Comparison of ENCODE assay signal across 8 cellular contexts in genomic region chr19:1590641-1591397, GRCh38. TPM values are rescaled to one million over a fixed set of nuclear protein-coding genes. Genes with fewer than 3 reads are reported as not detected.
DNase-seq lines count a peak whose midpoint lies in the region; ATAC-seq and TF ChIP-seq lines count a peak whose summit lies in the region.

No MANE protein-coding gene starts in this region.

- peak in 4 of 9 donors; percentile 12 to 21 (median 18) for TF ChIP-seq CTCF in heart right ventricle (IDR thresholded peaks at IDR 0.05)
- TF ChIP-seq CTCF in MCF 10A (IDR thresholded peaks at IDR 0.05; ENCODE audit: unreplicated experiment), result peak; percentile 16
- no peak for TF ChIP-seq CTCF in lower leg skin (IDR thresholded peaks at IDR 0.05)

- H3K27me3 ChIP-seq in heart right ventricle, result no peaks in the 10 kb centered on the region
- no peaks in the 10 kb centered on the region for H3K27me3 ChIP-seq in NT2/D1 (ENCODE audit: insufficient read depth, insufficient read length)

- peak overlapping the region; percentile 94 for H3K27ac Mint-ChIP-seq in MCF 10A (ENCODE audit: low read depth, unreplicated experiment)

- BruUV-seq in MCF 10A (replicated peaks; lab: Mats Ljungman, UMichigan), result no TSS peak

- H3K4me3 Mint-ChIP-seq in MCF 10A (ENCODE audit: unreplicated experiment), result peak overlapping the region; percentile 83

- H3K4me1 Mint-ChIP-seq in MCF 10A (ENCODE audit: insufficient read depth, unreplicated experiment), result peaks cover 19% of the 10 kb centered on the region

- peaks cover 0 to 25% (median 5%) of the 10 kb centered on the region in 9 donors for H3K36me3 ChIP-seq in heart right ventricle
- peaks cover 48% of the 10 kb centered on the region for H3K36me3 ChIP-seq in NT2/D1 (ENCODE audit: insufficient read depth, insufficient read length, low read length)
- H3K36me3 ChIP-seq in mesodermal cell (ENCODE audit: control insufficient read depth, insufficient read depth, low read length), result peaks cover 23% of the 10 kb centered on the region

- no peaks in the 10 kb centered on the region for H3K9me3 Mint-ChIP-seq in MCF 10A (ENCODE audit: unreplicated experiment)

- ATAC-seq in heart right ventricle, result no peak
- no peak for ATAC-seq in Right ventricle myocardium inferior

- peak overlapping the region in 6 of 10 donors; percentile 85 to 99 (median 96) for H3K27ac ChIP-seq in heart right ventricle
- H3K27ac ChIP-seq in mesodermal cell (ENCODE audit: low read depth, low read length, severe bottlenecking), result peak overlapping the region; percentile 99

- H3K36me3 Mint-ChIP-seq in MCF 10A (ENCODE audit: insufficient read depth, unreplicated experiment), result peaks cover 29% of the 10 kb centered on the region

- H3K9me3 ChIP-seq in heart right ventricle (no peaks in the 10 kb centered on the region), NT2/D1 (ENCODE audit: insufficient read depth, low read length) (no peaks in the 10 kb centered on the region), mesodermal cell (ENCODE audit: control insufficient read depth, low read length) (no peaks in the 10 kb centered on the region)

- no peak for TF ChIP-seq POLR2A in lower leg skin (IDR thresholded peaks at IDR 0.05)

- DNase-seq in heart right ventricle (no peak), Right ventricle myocardium inferior (ENCODE audit: missing footprints) (no peak), NT2/D1 (ENCODE audit: low read depth, low spot score) (no peak), MCF 10A (ENCODE audit: unreplicated experiment) (peak; percentile 45), SHP77 (lab: John Stamatoyannopoulos, UW) (no peak), hepatic stellate cell (ENCODE audit: low spot score) (no peak), lower leg skin (ENCODE audit: low spot score in 2 of 2) (no peak)

- H3K4me3 ChIP-seq in heart right ventricle (peak overlapping the region in 9 of 10 donors; percentile 66 to 90 (median 76)), NT2/D1 (ENCODE audit: insufficient read length, low read depth) (peak overlapping the region; percentile 98), mesodermal cell (ENCODE audit: extremely low read depth, insufficient read depth, low read length, poor library complexity, severe bottlenecking) (peak overlapping the region; percentile 78), lower leg skin (ENCODE audit: low read depth, poor library complexity, severe bottlenecking) (no peak overlapping the region)

- H3K9ac ChIP-seq in NT2/D1 (ENCODE audit: insufficient read length, low read depth), result peak overlapping the region; percentile 100

- POLR2A ChIA-PET in MCF 10A (lab: Yijun Ruan, JAX), result interaction anchor here (0.6 to 6.3 kb wide), 19 partner anchors 9 to 953 kb away, joined by 3 to 105 read pairs (median 3); partner anchors contain the start of genes REEP6, TCF3 and UQCR11

- intact Hi-C loops in heart right ventricle (cut with DNase I) (no loop called here), Right ventricle myocardium inferior (cut with DNase I) (loop anchor here (2.0 kb wide), 1 partner anchor 24 kb away; no protein-coding TSS in a partner anchor), MCF 10A (cut with micrococcal nuclease) (no loop called here), lower leg skin (cut with DNase I; ENCODE audit: low total_unique reads) (no loop called here)

- H3K4me1 ChIP-seq in heart right ventricle (peaks cover 4 to 29% (median 26%) of the 10 kb centered on the region in 9 donors), NT2/D1 (ENCODE audit: insufficient read depth, insufficient read length) (peaks cover 9% of the 10 kb centered on the region), mesodermal cell (ENCODE audit: control insufficient read depth, insufficient read depth, low read length, poor library complexity, severe bottlenecking) (peaks cover 6% of the 10 kb centered on the region)

- H3K27me3 Mint-ChIP-seq in MCF 10A (ENCODE audit: insufficient read depth, unreplicated experiment), result no peaks in the 10 kb centered on the region

- CTCF ChIA-PET in MCF 10A (lab: Yijun Ruan, JAX), result interaction anchor here (0.5 to 2.5 kb wide), 13 partner anchors 8 to 351 kb away, joined by 3 to 18 read pairs (median 3); no protein-coding TSS in a partner anchor

- WGBS in heart right ventricle, 2 donors, result 23 to 35% methylated on average over 10 of the region's 10 CpGs
- WGBS in mesodermal cell (ENCODE audit: insufficient coverage in 2 of 2), 2 experiments, result 37 to 41% methylated on average over 7 to 9 of the region's 10 CpGs
- WGBS in lower leg skin, 2 donors, result 24 to 30% methylated on average over 10 of the region's 10 CpGs

RNA-seq across cellular contexts. Expression of gene MBD3, which starts 1.8 kb away (rescaled TPM):
- total RNA-seq in heart right ventricle, result 100 to 1,000 TPM in 1 of 10 donors, 10 to 100 TPM in 9; 34.5 to 101 (median 47.7) TPM
- polyA plus RNA-seq in heart right ventricle, result 100 to 1,000 TPM; 111 to 125 TPM
- 64.2 TPM for total RNA-seq in Right ventricle myocardium inferior
- total RNA-seq in MCF 10A (2022), result 103 and 114 TPM in 2 replicates
- 44.5 TPM for polyA plus RNA-seq in mesodermal cell (2013, experiment 1 of 2)
- 38.1 TPM for polyA plus RNA-seq in mesodermal cell (2013, experiment 2 of 2)
- total RNA-seq in lower leg skin, result 10 to 100 TPM; 51.7 to 85.7 (median 79.3) TPM

RNA-seq across cellular contexts. Expression of gene UQCR11, which starts 14.4 kb away (rescaled TPM):
- total RNA-seq in heart right ventricle (1,000 to 10,000 TPM in 2 of 10 donors, 100 to 1,000 TPM in 8; 569 to 1,132 (median 804) TPM), Right ventricle myocardium inferior (1,146 TPM), MCF 10A (2022) (211 and 256 TPM in 2 replicates), lower leg skin (10 to 100 TPM; 24.8 to 71.8 (median 46.1) TPM)
- 100 to 1,000 TPM; 141 to 382 TPM for polyA plus RNA-seq in heart right ventricle
- 229 TPM for polyA plus RNA-seq in mesodermal cell (2013, experiment 1 of 2)
- polyA plus RNA-seq in mesodermal cell (2013, experiment 2 of 2), result 200 TPM

RNA-seq across cellular contexts. Expression of gene MEX3D, which starts 22.7 kb away (rescaled TPM):
- 1 to 10 TPM; 5.4 to 9.4 (median 8.1) TPM for total RNA-seq in heart right ventricle
- 1 to 10 TPM; 1.8 to 5.9 TPM for polyA plus RNA-seq in heart right ventricle
- 9.6 TPM for total RNA-seq in Right ventricle myocardium inferior
- 18.7 and 20.0 TPM in 2 replicates for total RNA-seq in MCF 10A (2022)
- 38.1 TPM for polyA plus RNA-seq in mesodermal cell (2013, experiment 1 of 2)
- polyA plus RNA-seq in mesodermal cell (2013, experiment 2 of 2), result 32.4 TPM
- 10 to 100 TPM; 37.3 to 44.1 (median 42.2) TPM for total RNA-seq in lower leg skin
